Comparison of ENCODE assay signal across 23 cellular contexts in the genomic region with DNA sequence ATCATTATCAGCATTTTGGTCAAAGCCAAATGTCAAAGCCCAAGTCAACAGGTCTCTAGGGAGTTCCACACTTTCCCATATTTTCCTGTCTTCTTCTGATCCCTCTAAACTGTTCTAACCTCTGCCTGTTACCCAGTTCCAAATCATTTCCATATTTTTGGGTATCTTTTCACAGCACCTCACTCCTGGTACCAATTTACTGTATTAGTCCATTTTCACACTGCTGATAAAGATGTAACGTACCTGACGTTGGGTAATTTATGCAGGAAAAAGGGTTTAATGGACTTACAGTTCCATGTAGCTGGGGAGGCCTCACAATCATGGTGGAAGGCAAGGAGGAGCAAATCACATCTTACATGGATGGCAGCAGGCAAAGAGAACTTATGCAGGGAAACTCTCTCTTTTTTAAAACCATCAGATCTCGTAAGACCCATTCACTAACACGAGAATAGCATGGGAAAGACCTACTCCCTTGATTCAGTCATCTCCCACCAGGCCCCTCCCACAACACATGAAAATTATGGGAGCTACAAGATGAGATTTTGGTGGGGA.
DNase-seq lines count a peak whose midpoint lies in the region; ATAC-seq, FAIRE-seq and TF ChIP-seq lines count a peak whose summit lies in the region.
"Had no signal": no experiment of that assay in that cellular context is flagged by ENCODE, and none has a peak within 500 bp of the region (broad histone marks: within the 10 kb centered on the region; RNA-seq: fewer than 3 reads in every experiment).

No MANE protein-coding gene starts in this region.

- H3K4me3 ChIP-seq in HepG2 (replicated peaks in 1 of 3; ENCODE audit: insufficient read depth in 1 of 3, low read depth in 2 of 3, low read length in 3 of 3) (no peak overlapping the region), right lobe of liver (no peak overlapping the region), HEK293 (ENCODE audit: low read depth, low read length) (no peak overlapping the region), endodermal cell (ENCODE audit: low read length) (peak overlapping the region; percentile 42), mammary epithelial cell (replicated peaks in 1 of 3; ENCODE audit: insufficient read depth in 1 of 3, low read depth in 2 of 3, low read length in 3 of 3) (no peak overlapping the region)
- H3K4me3 ChIP-seq: BLaER1 had no signal

- no peaks in the 10 kb centered on the region; the same call in 1 of the 2 replicates for H3K4me1 ChIP-seq in HepG2 (ENCODE audit: insufficient read depth, low read length)
- peaks cover 0 to 18% (median 0%) of the 10 kb centered on the region in 4 donors for H3K4me1 ChIP-seq in right lobe of liver
- H3K4me1 ChIP-seq in HEK293 (ENCODE audit: control insufficient read depth, insufficient read depth, low read length), result no peaks in the 10 kb centered on the region
- H3K4me1 ChIP-seq in endodermal cell (ENCODE audit: control insufficient read depth, insufficient read depth, low read length), result no peaks in the 10 kb centered on the region
- H3K4me1 ChIP-seq in mammary epithelial cell (ENCODE audit: insufficient read depth, low read length), result no peaks in the 10 kb centered on the region
- H3K4me1 ChIP-seq: BLaER1 had no signal

- H3K9me3 ChIP-seq in HepG2 (ENCODE audit: low read length) (peaks cover 24% of the 10 kb centered on the region), right lobe of liver (no peaks in the 10 kb centered on the region), HEK293 (ENCODE audit: control insufficient read depth, insufficient read depth, low read depth, low read length) (no peaks in the 10 kb centered on the region), endodermal cell (ENCODE audit: control insufficient read depth, low read length) (peaks cover 37% of the 10 kb centered on the region), mammary epithelial cell (replicated peaks; ENCODE audit: insufficient read depth, low read length) (peaks cover 12% of the 10 kb centered on the region)
- H3K9me3 ChIP-seq: BE2C had no signal

- H3K27ac ChIP-seq in HepG2 (ENCODE audit: extremely low read length, insufficient read depth, low read length) (no peak overlapping the region), right lobe of liver (no peak overlapping the region), HEK293 (ENCODE audit: extremely low read depth, low read depth, low read length) (no peak overlapping the region), endodermal cell (ENCODE audit: low read depth, low read length) (no peak overlapping the region), mammary epithelial cell (ENCODE audit: insufficient read depth, low read depth, low read length) (no peak overlapping the region)
- H3K27ac ChIP-seq: 22Rv1, BLaER1 had no signal

- no peak for ATAC-seq in HepG2
- no peak for ATAC-seq in right lobe of liver
- ATAC-seq in HG03439 (IDR thresholded peaks at IDR 0.05; ENCODE audit: unreplicated experiment), result no peak
- ATAC-seq in left colon, result no peak

- in situ Hi-C loops in HepG2 (cut with HindIII; ENCODE audit: extremely low pct_ligation_motif_present, low pct_unique_long_range_greater_than_20kb) (no loop called here), mammary epithelial cell (cut with MboI; ENCODE audit: low sequenced_read_pairs in 2 of 2) (no loop called here)

- dilution Hi-C loops in mammary epithelial cell (cut with HindIII; ENCODE audit: low sequenced_read_pairs), result no loop called here

- peaks cover 37% of the 10 kb centered on the region for H3K9me3 Mint-ChIP-seq in endodermal cell

- 96% methylated on average over 4 of the region's 4 CpGs for WGBS in HepG2 (ENCODE audit: low lambda C conversion rate)
- 84% methylated on average over 4 of the region's 4 CpGs for WGBS in right lobe of liver (ENCODE audit: insufficient coverage, low coverage, low lambda C conversion rate, missing lambda C conversion rate)
- WGBS in endodermal cell (ENCODE audit: insufficient coverage in 1 of 2, insufficient read length in 1 of 2), 2 experiments, result 89 to 100% methylated on average over 3 to 4 of the region's 4 CpGs
- WGBS in mammary epithelial cell (ENCODE audit: low coverage, missing lambda C conversion rate), result 96% methylated on average over 4 of the region's 4 CpGs

- H3K36me3 Mint-ChIP-seq in endodermal cell (ENCODE audit: low read depth), result peaks cover 33% of the 10 kb centered on the region
- H3K36me3 Mint-ChIP-seq: CD14-positive monocyte; CD4-positive, CD25-positive, alpha-beta regulatory T cell had no signal

- BruUV-seq in HepG2 (replicated peaks; lab: Mats Ljungman, UMichigan) (no TSS peak), mammary epithelial cell (replicated peaks; lab: Mats Ljungman, UMichigan) (no TSS peak)

- no peak overlapping the region for H3K9ac ChIP-seq in HepG2 (ENCODE audit: insufficient read depth, low read depth, low read length)
- no peak overlapping the region for H3K9ac ChIP-seq in endodermal cell (ENCODE audit: extremely low read depth, low read length, poor library complexity, severe bottlenecking)
- H3K9ac ChIP-seq in mammary epithelial cell (ENCODE audit: insufficient read depth, low read length), result no peak overlapping the region
- H3K9ac ChIP-seq: BLaER1 had no signal

- H3K4me3 Mint-ChIP-seq in endodermal cell, result no peak overlapping the region
- H3K4me3 Mint-ChIP-seq: CD14-positive monocyte; CD4-positive, alpha-beta memory T cell; CD4-positive, CD25-positive, alpha-beta regulatory T cell; CD8-positive, alpha-beta memory T cell had no signal

- no peak overlapping the region for H3K27ac Mint-ChIP-seq in endodermal cell
- H3K27ac Mint-ChIP-seq: CD14-positive monocyte; CD4-positive, alpha-beta memory T cell; CD4-positive, CD25-positive, alpha-beta regulatory T cell; CD8-positive, alpha-beta memory T cell had no signal

- H4K20me1 ChIP-seq in HepG2 (ENCODE audit: insufficient read depth, low read length), result no peaks in the 10 kb centered on the region
- no peaks in the 10 kb centered on the region for H4K20me1 ChIP-seq in mammary epithelial cell (ENCODE audit: insufficient read depth, low read length)
- H4K20me1 ChIP-seq: BLaER1 had no signal

- H2AFZ ChIP-seq in HepG2 (ENCODE audit: low read length), result no peak overlapping the region
- H2AFZ ChIP-seq in mammary epithelial cell (ENCODE audit: low read depth, low read length), result no peak overlapping the region

- CTCF ChIA-PET in HepG2 (lab: Yijun Ruan, JAX; ENCODE audit: low intra/inter-chr PET ratio, low total read pairs), result no interaction called here
- CTCF ChIA-PET in HEK293 (lab: Yijun Ruan, JAX), result no interaction called here
- CTCF ChIA-PET in mammary epithelial cell (lab: Charles Lee; ENCODE audit: low non-redundant PET), result no interaction called here

- peaks cover 5 to 19% of the 10 kb centered on the region in 2 experiments; a peak in 4 of 5 replicates for H3K36me3 ChIP-seq in HepG2 (replicated peaks in 1 of 2; ENCODE audit: control insufficient read depth in 1 of 2, insufficient read depth in 2 of 2, low read length in 2 of 2)
- H3K36me3 ChIP-seq in right lobe of liver, result peaks cover 0 to 2% (median 0%) of the 10 kb centered on the region in 4 donors
- no peaks in the 10 kb centered on the region for H3K36me3 ChIP-seq in HEK293 (ENCODE audit: control insufficient read depth in 2 of 2, insufficient read depth in 1 of 2, low read length in 2 of 2)
- peaks cover 14% of the 10 kb centered on the region for H3K36me3 ChIP-seq in endodermal cell (ENCODE audit: control insufficient read depth, insufficient read depth, low read length)
- peaks cover 5% of the 10 kb centered on the region for H3K36me3 ChIP-seq in mammary epithelial cell (ENCODE audit: insufficient read depth, low read length)
- H3K36me3 ChIP-seq: BE2C had no signal

- TF ChIP-seq EP300 in HepG2 (IDR thresholded peaks at IDR 0.05; ENCODE audit: low read depth in 2 of 2, low read length in 2 of 2) (no peak), HepG2 (CRISPR knock-in tag; IDR thresholded peaks at IDR 0.05; ENCODE audit: borderline replicate concordance) (no peak)

- TF ChIP-seq CTCF in HepG2 (CRISPR knock-in tag; IDR thresholded peaks at IDR 0.05), result no peak
- no peak for TF ChIP-seq CTCF in right lobe of liver (IDR thresholded peaks at IDR 0.05)
- no peak for TF ChIP-seq CTCF in HEK293 (tag by site-specific recombination; IDR thresholded peaks at IDR 0.05)
- no peak for TF ChIP-seq CTCF in endodermal cell (conservative IDR thresholded peaks at IDR 0.05)
- TF ChIP-seq CTCF in mammary epithelial cell (conservative IDR thresholded peaks at IDR 0.05 in 1 of 2, IDR thresholded peaks at IDR 0.05 in 1 of 2; ENCODE audit: extremely low read depth in 1 of 2, insufficient read depth in 1 of 2, low read depth in 1 of 2, low read length in 2 of 2), result no peak

- POLR2A ChIA-PET in HepG2 (lab: Yijun Ruan, JAX) (no interaction called here), HEK293 (lab: Yijun Ruan, JAX) (interaction anchor here (0.6 kb wide), 1 partner anchor 141 kb away, joined by 3 read pairs; no protein-coding TSS in a partner anchor)

- no peak for TF ChIP-seq POLR2A in HepG2 (IDR thresholded peaks at IDR 0.05; ENCODE audit: insufficient read depth in 1 of 2, low read depth in 2 of 2, low read length in 2 of 2)
- no peak for TF ChIP-seq POLR2A in right lobe of liver (IDR thresholded peaks at IDR 0.05)

- H3K4me1 Mint-ChIP-seq in endodermal cell, result no peaks in the 10 kb centered on the region
- H3K4me1 Mint-ChIP-seq: CD14-positive monocyte; CD4-positive, CD25-positive, alpha-beta regulatory T cell; CD8-positive, alpha-beta memory T cell had no signal

- H3K79me2 ChIP-seq in HepG2 (ENCODE audit: insufficient read depth, low read length) (peaks cover 5% of the 10 kb centered on the region), mammary epithelial cell (ENCODE audit: insufficient read depth, low read length) (peaks cover 53% of the 10 kb centered on the region)

- DNase-seq in HepG2 (ENCODE audit: low spot score) (no peak), right lobe of liver (no peak), endodermal cell (no peak), mammary epithelial cell (no peak), left colon (no peak)
- DNase-seq: ACHN; BE2C; C1 segment of cervical spinal cord; CD4-positive, alpha-beta memory T cell; CD4-positive, CD25-positive, alpha-beta regulatory T cell; CD8-positive, alpha-beta memory T cell; COR-L47; DMS79 treated with DMSO at 0.1 percent for 48 hours; GF-D8 had no signal

- FAIRE-seq in HepG2 (lab: Jason Lieb, UNC), result no peak
- FAIRE-seq: D721Med, G401.6, GM12891, GM19239 had no signal

- no peaks in the 10 kb centered on the region for H3K27me3 Mint-ChIP-seq in endodermal cell (ENCODE audit: insufficient read depth)
- H3K27me3 Mint-ChIP-seq: CD4-positive, CD25-positive, alpha-beta regulatory T cell had no signal

- H3K27me3 ChIP-seq in HepG2 (ENCODE audit: control insufficient read depth in 1 of 2, insufficient read depth in 2 of 2, low read length in 2 of 2), result no peaks in the 10 kb centered on the region
- H3K27me3 ChIP-seq in right lobe of liver, result no peaks in the 10 kb centered on the region
- no peaks in the 10 kb centered on the region for H3K27me3 ChIP-seq in endodermal cell (ENCODE audit: control insufficient read depth, insufficient read depth, low read length, poor library complexity, severe bottlenecking)
- no peaks in the 10 kb centered on the region for H3K27me3 ChIP-seq in mammary epithelial cell (ENCODE audit: insufficient read depth, low read length)
- H3K27me3 ChIP-seq: BE2C, BLaER1 had no signal

- H3K4me2 ChIP-seq in HepG2 (ENCODE audit: low read depth, low read length) (no peak overlapping the region), mammary epithelial cell (ENCODE audit: insufficient read depth, low read depth, low read length) (no peak overlapping the region)
- H3K4me2 ChIP-seq: BLaER1 had no signal

- no peak for TF ChIP-seq RAD21 in HepG2 (CRISPR knock-in tag; IDR thresholded peaks at IDR 0.05)

- intact Hi-C loops in HepG2 (cut with micrococcal nuclease; ENCODE audit: unreplicated experiment), result no loop called here
- intact Hi-C loops in right lobe of liver (cut with DNase I), result no loop called here
- intact Hi-C loops in mammary epithelial cell (cut with micrococcal nuclease), result loop anchor here (10.0 kb wide), 1 partner anchor 138 kb away; no protein-coding TSS in a partner anchor
- intact Hi-C loops in left colon (cut with DNase I, micrococcal nuclease), result no loop called here
